ENCODE assay signal across 8 cellular contexts in the genomic region with DNA sequence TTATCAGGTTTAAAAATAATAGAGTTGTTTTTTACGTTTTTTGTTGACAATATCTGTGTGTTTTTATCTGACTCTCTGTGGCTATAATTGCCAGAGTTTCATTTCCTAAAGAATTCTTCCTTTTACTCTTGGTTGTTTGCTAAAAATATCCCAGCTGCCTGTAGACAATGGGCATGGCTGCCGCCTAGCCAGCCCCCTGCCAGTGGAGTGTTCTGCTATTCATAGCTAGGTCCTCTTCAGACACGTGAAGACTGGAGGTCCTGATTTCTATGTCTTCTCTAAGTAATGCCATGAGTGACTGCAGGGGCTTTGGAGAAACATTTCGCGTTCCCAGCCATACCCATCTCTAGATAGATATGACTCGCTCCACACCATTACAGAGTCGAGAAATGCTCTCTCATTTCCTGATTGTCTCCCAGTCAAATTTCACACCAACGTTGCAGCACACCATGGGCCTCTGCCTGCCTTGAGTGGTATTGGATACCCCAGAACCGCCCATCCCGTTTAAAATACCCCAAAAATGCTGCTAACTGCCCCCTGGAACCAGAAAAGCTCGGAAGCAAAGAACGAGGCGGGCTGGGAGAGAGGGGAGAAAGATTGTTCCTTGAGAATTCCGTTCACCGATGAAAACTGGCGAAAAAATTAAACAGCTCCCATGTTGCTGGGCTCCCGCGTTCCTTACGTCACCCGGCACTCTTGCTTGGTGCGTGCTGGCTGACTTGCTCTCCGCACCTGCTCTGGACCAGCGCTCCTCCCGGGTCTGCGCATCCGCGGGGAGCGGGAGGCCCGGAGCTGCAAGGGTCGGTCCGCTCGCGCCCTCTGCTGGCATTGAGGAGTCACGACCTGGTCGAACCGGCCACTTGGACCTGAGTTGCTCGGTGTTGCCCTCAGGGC.
DNase-seq lines count a peak whose midpoint lies in the region; ATAC-seq lines count a peak whose summit lies in the region.

No MANE protein-coding gene starts in this region.

- H3K36me3 ChIP-seq in iPS DF 6.9 (ENCODE audit: control insufficient read depth, insufficient read depth, low read length) = no peaks in the 10 kb centered on the region
- H3K36me3 ChIP-seq in skeletal muscle satellite cell (ENCODE audit: insufficient read depth, low read length) = no peaks in the 10 kb centered on the region

- no peak overlapping the region for H3K27ac ChIP-seq in iPS DF 6.9 (ENCODE audit: low read length)

- H3K9me3 ChIP-seq in iPS DF 6.9 (ENCODE audit: control insufficient read depth, insufficient read depth, low read length) (no peaks in the 10 kb centered on the region), skeletal muscle satellite cell (replicated peaks; ENCODE audit: low read length) (no peaks in the 10 kb centered on the region)

- ATAC-seq in HG02678 (IDR thresholded peaks at IDR 0.05; ENCODE audit: unreplicated experiment) = no peak

- H3K4me2 ChIP-seq in skeletal muscle satellite cell (ENCODE audit: low read length) = peak overlapping the region; percentile 11

- no peak overlapping the region for H3K9ac ChIP-seq in skeletal muscle satellite cell (ENCODE audit: low read depth, low read length)

- no peak overlapping the region for H3K4me3 ChIP-seq in iPS DF 6.9 (ENCODE audit: low read length)
- H3K4me3 ChIP-seq in skeletal muscle satellite cell (ENCODE audit: low read length) = no peak overlapping the region

- no peaks in the 10 kb centered on the region for H3K27me3 ChIP-seq in iPS DF 6.9 (ENCODE audit: control insufficient read depth, insufficient read depth, low read length)
- no peaks in the 10 kb centered on the region for H3K27me3 ChIP-seq in skeletal muscle satellite cell (ENCODE audit: control insufficient read depth, insufficient read depth, low read length)

- H3K4me1 ChIP-seq in iPS DF 6.9 (ENCODE audit: control insufficient read depth, insufficient read depth, low read length) (peaks cover 4% of the 10 kb centered on the region), skeletal muscle satellite cell (ENCODE audit: control insufficient read depth, insufficient read depth, low read length) (no peaks in the 10 kb centered on the region)

- DNase-seq in CMK (ENCODE audit: low read depth) = peak; percentile 5
- DNase-seq in H4 (ENCODE audit: low spot score) = peak; percentile 73
- peak; percentile 17 for DNase-seq in NCI-H1694 treated with DMSO at 0.1 percent for 48 hours (lab: John Stamatoyannopoulos, UW)
- DNase-seq in T-helper 2 cell = peak in 3 of 5 experiments; percentile 32 to 55 (median 50)
- peak; percentile 81 for DNase-seq in astrocyte of the hippocampus (ENCODE audit: low read depth, low spot score)
- peak; percentile 71 for DNase-seq in iPS DF 6.9 (ENCODE audit: low read depth, low spot score)

- no CpG with 5 or more reads among the region's 37 CpGs for WGBS in iPS DF 6.9 (ENCODE audit: insufficient coverage, insufficient read length)

Comparison
In these comparisons a context has a peak if more than half of its experiments do, and no peak if none do; other contexts are left out.
1. DNase-seq: peak in every context shown above with its lines; median percentile 81 in astrocyte of the hippocampus; 73 in H4; 71 in iPS DF 6.9; 50 in T-helper 2 cell; 17 in NCI-H1694 treated with DMSO at 0.1 percent for 48 hours; 5 in CMK.